8 cellular contexts compared by ENCODE assay signal in the genomic region with DNA sequence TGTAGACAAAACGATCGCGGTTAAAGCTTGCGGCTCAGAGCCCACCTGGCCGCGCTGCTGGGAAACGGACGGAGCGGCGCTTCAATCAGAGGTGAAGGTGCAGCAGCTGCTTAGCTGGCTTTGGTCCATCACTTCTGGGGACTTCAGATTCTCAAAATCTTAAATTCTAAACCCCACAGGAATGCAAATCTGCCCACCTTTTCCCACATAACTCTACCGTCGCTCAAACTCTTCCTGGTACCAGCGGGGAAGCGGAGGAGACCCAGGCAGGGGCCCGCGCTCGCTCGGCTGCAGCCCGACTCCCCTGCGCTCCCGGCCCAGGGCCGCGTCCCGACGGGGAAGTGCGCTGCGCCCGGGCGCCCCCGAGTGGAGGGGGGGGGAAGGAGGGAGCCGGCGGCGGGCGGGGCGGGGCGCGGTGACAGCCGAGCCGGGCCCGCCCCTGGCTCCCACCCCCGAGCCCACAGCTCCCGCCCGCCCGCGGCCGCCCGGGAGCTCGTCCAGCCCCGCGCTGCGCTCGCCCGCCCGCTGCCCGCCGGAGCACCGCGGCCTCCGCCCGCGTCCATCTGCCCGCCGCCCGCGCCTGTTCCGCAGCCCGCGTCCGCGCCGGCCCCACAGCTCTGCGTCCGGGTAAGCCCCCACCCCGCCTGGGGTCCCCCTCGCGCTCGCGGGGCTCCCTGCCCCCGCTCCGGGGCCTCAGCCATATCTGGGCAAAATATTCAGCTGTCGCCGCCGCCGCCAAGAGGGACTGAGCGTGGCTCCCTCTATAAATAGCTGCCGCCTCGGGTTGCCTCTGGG. TPM values are rescaled to one million over a fixed set of nuclear protein-coding genes. Genes with fewer than 3 reads are reported as not detected.
A peak's percentile ranks its signal among the peaks of the same experiment; 100 is the strongest.
DNase-seq lines count a peak whose midpoint lies in the region; ATAC-seq and TF ChIP-seq lines count a peak whose summit lies in the region.

Gene TMOD1 (plus strand): TSS at position 490 of the 795 bp plus-strand sequence. CDS start 22,523 bp downstream, outside the sequence.

- H3K4me1 ChIP-seq in CD8-positive, alpha-beta memory T cell (ENCODE audit: insufficient read depth, low read length), result peaks cover 8% of the 10 kb centered on the region
- H3K4me1 ChIP-seq in OCI-LY3 (ENCODE audit: low read length) (peaks cover 7% of the 10 kb centered on the region), OCI-LY7 (ENCODE audit: insufficient read depth, low read length, poor library complexity, severe bottlenecking) (no peaks in the 10 kb centered on the region)

- H4K20me1 ChIP-seq in OCI-LY3 (ENCODE audit: insufficient read depth, low read length), result no peaks in the 10 kb centered on the region
- H4K20me1 ChIP-seq in OCI-LY7 (ENCODE audit: insufficient read depth, low read length), result no peaks in the 10 kb centered on the region

- H3K4me2 ChIP-seq in OCI-LY3 (ENCODE audit: low read length) (peak within 1 kb of the TSS; percentile 82), OCI-LY7 (ENCODE audit: low read length) (no peak within 1 kb of the TSS)

- H3K27ac ChIP-seq in CD8-positive, alpha-beta memory T cell (ENCODE audit: low read depth, low read length), result peak within 1 kb of the TSS; percentile 73
- H3K27ac ChIP-seq in OCI-LY3 (ENCODE audit: low read length) (no peak within 1 kb of the TSS), OCI-LY7 (ENCODE audit: low read depth, low read length, poor library complexity, severe bottlenecking) (no peak within 1 kb of the TSS)

- no peaks in the 10 kb centered on the region; the same call in 1 of the 2 replicates for H3K9me2 ChIP-seq in OCI-LY7 (ENCODE audit: insufficient read depth, low read length)

- DNase-seq in CD8-positive, alpha-beta memory T cell, result peak in 2 of 5 donors; percentile 20 to 26
- peak; percentile 58 for DNase-seq in activated naive CD4-positive, alpha-beta T cell treated with anti-CD3 and anti-CD28 coated beads, Interleukin-2, amount 10 ng/mL, durations not matched to agents 7 days and 5 days
- DNase-seq in Right ventricle myocardium superior (peak; percentile 82), osteocyte (ENCODE audit: extremely low spot score, unreplicated experiment) (no peak), OCI-LY7 (ENCODE audit: low spot score) (no peak)

- H3K27ac Mint-ChIP-seq in CD8-positive, alpha-beta memory T cell, result no peak within 1 kb of the TSS
- H3K27ac Mint-ChIP-seq in activated naive CD4-positive, alpha-beta T cell treated with anti-CD3 and anti-CD28 coated beads, Interleukin-2, amount 10 ng/mL, durations not matched to agents 7 days and 5 days, result no peak within 1 kb of the TSS
- no peak within 1 kb of the TSS for H3K27ac Mint-ChIP-seq in osteocyte (ENCODE audit: unreplicated experiment)

- TF ChIP-seq CTCF in OCI-LY3 (IDR thresholded peaks at IDR 0.05; ENCODE audit: low read depth, low read length), result peak; percentile 30; the same call in 1 of the 2 replicates
- peak; percentile 17 for TF ChIP-seq CTCF in osteocyte (IDR thresholded peaks at IDR 0.05)
- no peak for TF ChIP-seq CTCF in OCI-LY7 (conservative IDR thresholded peaks at IDR 0.05; ENCODE audit: low read length)

- peaks cover 8 to 9% (median 8%) of the 10 kb centered on the region in 3 donors for H3K36me3 Mint-ChIP-seq in CD8-positive, alpha-beta memory T cell
- H3K36me3 Mint-ChIP-seq in activated naive CD4-positive, alpha-beta T cell treated with anti-CD3 and anti-CD28 coated beads, Interleukin-2, amount 10 ng/mL, durations not matched to agents 7 days and 5 days, result peaks cover 5% of the 10 kb centered on the region
- H3K36me3 Mint-ChIP-seq in osteocyte (ENCODE audit: unreplicated experiment), result peaks cover 4% of the 10 kb centered on the region

- ATAC-seq in GM19351 (IDR thresholded peaks at IDR 0.05; ENCODE audit: unreplicated experiment), result peak; percentile 65
- ATAC-seq in HG03460 (IDR thresholded peaks at IDR 0.05; ENCODE audit: unreplicated experiment), result peak; percentile 55
- peak; percentile 82 for ATAC-seq in Right ventricle myocardium superior (ENCODE audit: poor library complexity)

- H3K27me3 Mint-ChIP-seq in CD8-positive, alpha-beta memory T cell, result peaks cover 47 to 49% of the 10 kb centered on the region in 2 donors
- H3K27me3 Mint-ChIP-seq in activated naive CD4-positive, alpha-beta T cell treated with anti-CD3 and anti-CD28 coated beads, Interleukin-2, amount 10 ng/mL, durations not matched to agents 7 days and 5 days, result peaks cover 62% of the 10 kb centered on the region
- H3K27me3 Mint-ChIP-seq in osteocyte (ENCODE audit: unreplicated experiment), result peaks cover 52% of the 10 kb centered on the region

- peaks cover 13% of the 10 kb centered on the region for H3K27me3 ChIP-seq in CD8-positive, alpha-beta memory T cell (ENCODE audit: insufficient read depth, low read length, poor library complexity, severe bottlenecking)
- H3K27me3 ChIP-seq in OCI-LY3 (ENCODE audit: low read depth, low read length), result peaks cover 58% of the 10 kb centered on the region

- peaks cover 18 to 19% (median 19%) of the 10 kb centered on the region in 3 donors for H3K4me1 Mint-ChIP-seq in CD8-positive, alpha-beta memory T cell
- H3K4me1 Mint-ChIP-seq in activated naive CD4-positive, alpha-beta T cell treated with anti-CD3 and anti-CD28 coated beads, Interleukin-2, amount 10 ng/mL, durations not matched to agents 7 days and 5 days, result peaks cover 20% of the 10 kb centered on the region
- peaks cover 14% of the 10 kb centered on the region for H3K4me1 Mint-ChIP-seq in osteocyte (ENCODE audit: unreplicated experiment)

- H3K9me3 ChIP-seq in CD8-positive, alpha-beta memory T cell (ENCODE audit: low read length), result no peaks in the 10 kb centered on the region
- no peaks in the 10 kb centered on the region for H3K9me3 ChIP-seq in OCI-LY3 (ENCODE audit: insufficient read depth, low read length)
- H3K9me3 ChIP-seq in OCI-LY7 (ENCODE audit: low read length), result no peaks in the 10 kb centered on the region

- H3K36me3 ChIP-seq in CD8-positive, alpha-beta memory T cell (ENCODE audit: insufficient read depth, low read length), result peaks cover 4% of the 10 kb centered on the region
- peaks cover 9% of the 10 kb centered on the region for H3K36me3 ChIP-seq in OCI-LY3 (replicated peaks; ENCODE audit: low read depth, low read length)
- no peaks in the 10 kb centered on the region for H3K36me3 ChIP-seq in OCI-LY7 (ENCODE audit: insufficient read depth, low read length)

- peak within 1 kb of the TSS; percentile 48 to 87 (median 80) for H3K4me3 Mint-ChIP-seq in CD8-positive, alpha-beta memory T cell
- peak within 1 kb of the TSS; percentile 65 for H3K4me3 Mint-ChIP-seq in activated naive CD4-positive, alpha-beta T cell treated with anti-CD3 and anti-CD28 coated beads, Interleukin-2, amount 10 ng/mL, durations not matched to agents 7 days and 5 days
- H3K4me3 Mint-ChIP-seq in osteocyte (ENCODE audit: unreplicated experiment), result peak within 1 kb of the TSS; percentile 66

- no TSS peak for BruUV-seq in OCI-LY7 (replicated peaks; lab: Mats Ljungman, UMichigan)

- POLR2A ChIA-PET in CD8-positive, alpha-beta memory T cell (lab: Charles Lee), result no interaction called here
- POLR2A ChIA-PET in OCI-LY7 (lab: Charles Lee), result interaction anchor here (0.7 to 1.2 kb wide), 2 partner anchors 16 to 22 kb away, joined by 5 to 7 read pairs; no protein-coding TSS in a partner anchor

- H2AFZ ChIP-seq in OCI-LY3 (ENCODE audit: low read depth, low read length), result peak within 1 kb of the TSS; percentile 56; the same call in 1 of the 2 replicates
- H2AFZ ChIP-seq in OCI-LY7 (ENCODE audit: low read length), result no peak within 1 kb of the TSS

- intact Hi-C loops in Right ventricle myocardium superior (cut with DNase I) (loop anchor here (10.0 kb wide), 2 partner anchors 53 to 93 kb away; no protein-coding TSS in a partner anchor), OCI-LY7 (cut with micrococcal nuclease; ENCODE audit: unreplicated experiment) (no loop called here)

- H3K9ac ChIP-seq in OCI-LY3 (ENCODE audit: low read length), result peak within 1 kb of the TSS; percentile 51

- H3K4me3 ChIP-seq in CD8-positive, alpha-beta memory T cell (ENCODE audit: low read length), result peak within 1 kb of the TSS; percentile 39
- H3K4me3 ChIP-seq in OCI-LY3 (ENCODE audit: low read length) (peak within 1 kb of the TSS; percentile 89), OCI-LY7 (ENCODE audit: low read depth, low read length, poor library complexity, severe bottlenecking) (no peak within 1 kb of the TSS)

- H3K79me2 ChIP-seq in OCI-LY3 (ENCODE audit: low read length), result no peaks in the 10 kb centered on the region
- no peaks in the 10 kb centered on the region for H3K79me2 ChIP-seq in OCI-LY7 (ENCODE audit: insufficient read depth, low read depth, low read length)

- CTCF ChIA-PET in CD8-positive, alpha-beta memory T cell (lab: Charles Lee), result interaction anchor here (0.6 to 1.7 kb wide), 7 partner anchors 10 to 1118 kb away, joined by 3 to 5 read pairs (median 3); no protein-coding TSS in a partner anchor
- CTCF ChIA-PET in activated naive CD4-positive, alpha-beta T cell treated with anti-CD3 and anti-CD28 coated beads, Interleukin-2, amount 10 ng/mL, durations not matched to agents 7 days and 5 days (lab: Charles Lee), result interaction anchor here (0.8 to 4.0 kb wide), 8 partner anchors 10 to 114 kb away, joined by 3 to 18 read pairs (median 6); no protein-coding TSS in a partner anchor
- CTCF ChIA-PET in OCI-LY7 (lab: Charles Lee; ENCODE audit: unreplicated experiment), result no interaction called here

- peaks cover 0 to 2% (median 0%) of the 10 kb centered on the region in 5 donors for H3K9me3 Mint-ChIP-seq in CD8-positive, alpha-beta memory T cell
- H3K9me3 Mint-ChIP-seq in activated naive CD4-positive, alpha-beta T cell treated with anti-CD3 and anti-CD28 coated beads, Interleukin-2, amount 10 ng/mL, durations not matched to agents 7 days and 5 days, result no peaks in the 10 kb centered on the region
- no peaks in the 10 kb centered on the region for H3K9me3 Mint-ChIP-seq in osteocyte (ENCODE audit: unreplicated experiment)

RNA-seq across cellular contexts. Expression of gene TMOD1, which starts in this region (rescaled TPM):
- total RNA-seq in CD8-positive, alpha-beta memory T cell, result 1 to 10 TPM; 1.2 to 1.5 TPM
- polyA plus RNA-seq in CD8-positive, alpha-beta memory T cell, result 1.3 TPM
- total RNA-seq in Right ventricle myocardium superior (192 TPM), osteocyte (not detected in 2 replicates), OCI-LY7 (2022) (not detected in 2 replicates)
- total RNA-seq in OCI-LY7 (2014; rRNA removed; shearing (Covaris generic)), result not detected in 2 replicates

Comparison
In these comparisons a context has a peak if more than half of its experiments do, and no peak if none do; other contexts are left out.
1. RNA of gene TMOD1 (total RNA-seq): 192 TPM in Right ventricle myocardium superior (single experiment); 1.2 to 1.5 TPM in CD8-positive, alpha-beta memory T cell, not detected in osteocyte and not detected in OCI-LY7; every median in the first group is over 10 times any median in the second.
2. DNase-seq: peak in activated naive CD4-positive, alpha-beta T cell treated with anti-CD3 and anti-CD28 coated beads, Interleukin-2, amount 10 ng/mL, durations not matched to agents 7 days and 5 days (single experiment) and Right ventricle myocardium superior (single experiment); none in osteocyte (single experiment) and OCI-LY7 (single experiment).
3. Peak in every context shown above with its lines, with median percentiles within 50 percentile points of each other: H3K4me3 Mint-ChIP-seq and ATAC-seq.